ENCODE assay signal across 26 cellular contexts in genomic region chr4:37620174-37620573, GRCh38.
"Had no signal": no experiment of that assay in that cellular context is flagged by ENCODE, and none has a peak within 500 bp of the region (broad histone marks: within the 10 kb centered on the region; RNA-seq: fewer than 3 reads in every experiment).

No MANE protein-coding gene starts in this region.

- DNase-seq: colonic mucosa; effector CD8-positive, alpha-beta T cell; endodermal cell; foreskin keratinocyte; glutamatergic neuron; heart right ventricle; hippocampal formation; left cardiac atrium; left lung; mesendoderm; natural killer cell; occipital lobe; ovary; stimulated activated CD4-positive, alpha-beta T cell treated with anti-CD3 and anti-CD28 coated beads, Interleukin-12 subunit alpha, Interleukin-12 subunit beta, amount 100 ng/mL, for 4 hours; stimulated activated CD4-positive, alpha-beta T cell treated with anti-CD3 and anti-CD28 coated beads, Interleukin-1b, Interleukin-23, amount 100 ng/mL, for 48 hours; stimulated activated CD4-positive, alpha-beta T cell treated with anti-CD3 and anti-CD28 coated beads, Interleukin-4, amount 100 ng/mL, for 1 hour; stimulated activated CD8-positive, alpha-beta memory T cell treated with anti-CD3 and anti-CD28 coated beads, Interleukin-4, amount 100 ng/mL, for 48 hours; stimulated activated naive CD4-positive, alpha-beta T cell; stimulated activated naive CD8-positive, alpha-beta T cell treated with anti-CD3 and anti-CD28 coated beads, Interleukin-15, amount 100 ng/mL, for 72 hours; transverse colon; upper lobe of right lung; uterus had no signal

- H3K4me3 ChIP-seq: colonic mucosa, heart right ventricle, left lung, ovary, right atrium auricular region, smooth muscle cell, suprapubic skin, transverse colon, upper lobe of right lung, uterus had no signal

- H3K27me3 Mint-ChIP-seq: dendritic cell treated with granulocyte-macrophage colony-stimulating factor and Interleukin-4, amounts not matched to agents 40 ng/mL and 50 ng/mL, for 4 days; stimulated activated naive CD8-positive, alpha-beta T cell treated with anti-CD3 and anti-CD28 coated beads, Interleukin-15, amount 100 ng/mL, for 72 hours had no signal

- H3K36me3 Mint-ChIP-seq: natural killer cell had no signal

- H3K4me3 Mint-ChIP-seq: dendritic cell treated with granulocyte-macrophage colony-stimulating factor and Interleukin-4, amounts not matched to agents 40 ng/mL and 50 ng/mL, for 4 days; endodermal cell; natural killer cell; stimulated activated naive CD8-positive, alpha-beta T cell treated with anti-CD3 and anti-CD28 coated beads, Interleukin-15, amount 100 ng/mL, for 72 hours had no signal

- H3K4me1 Mint-ChIP-seq: natural killer cell had no signal

- H3K9me3 Mint-ChIP-seq: dendritic cell treated with granulocyte-macrophage colony-stimulating factor and Interleukin-4, amounts not matched to agents 40 ng/mL and 50 ng/mL, for 4 days; endodermal cell; natural killer cell; stimulated activated naive CD8-positive, alpha-beta T cell treated with anti-CD3 and anti-CD28 coated beads, Interleukin-15, amount 100 ng/mL, for 72 hours had no signal

- H3K27ac Mint-ChIP-seq: dendritic cell treated with granulocyte-macrophage colony-stimulating factor and Interleukin-4, amounts not matched to agents 40 ng/mL and 50 ng/mL, for 4 days; endodermal cell; natural killer cell had no signal
